12 cellular contexts compared by ENCODE assay signal in the genomic region with DNA sequence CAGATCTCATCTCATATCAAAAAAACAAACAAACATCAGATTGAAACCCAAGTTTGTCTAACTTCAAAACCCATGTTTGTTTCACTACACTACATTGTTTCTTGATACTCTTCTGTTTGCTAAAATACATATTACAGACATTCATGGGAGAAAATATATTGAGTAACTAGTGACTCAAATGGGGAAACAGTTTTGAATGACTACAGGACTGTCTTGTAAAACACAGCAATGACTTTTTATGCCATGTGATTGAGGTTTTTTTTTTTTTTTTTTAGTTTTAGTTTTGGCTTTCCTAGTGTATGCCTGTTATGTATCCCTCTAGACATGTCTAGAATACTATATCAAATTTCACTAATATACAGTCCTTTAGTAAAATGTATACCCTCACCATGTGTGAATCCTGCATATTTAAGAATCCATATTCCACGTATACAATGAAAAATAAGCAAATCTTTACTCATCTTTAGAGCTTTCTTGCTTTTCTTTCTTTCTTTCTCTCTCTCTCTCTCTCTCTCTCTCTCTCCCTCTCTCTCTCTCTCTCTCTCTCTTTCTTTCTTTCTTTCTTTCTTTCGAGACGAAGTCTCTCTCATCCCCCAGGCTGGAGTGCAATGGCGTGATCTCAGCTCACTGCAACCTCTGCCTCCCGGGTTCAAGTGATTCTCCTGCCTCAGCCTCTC. TPM values are rescaled to one million over a fixed set of nuclear protein-coding genes. Genes with fewer than 3 reads are reported as not detected.
DNase-seq lines count a peak whose midpoint lies in the region; ATAC-seq, FAIRE-seq and TF ChIP-seq lines count a peak whose summit lies in the region.
"Had no signal": no experiment of that assay in that cellular context is flagged by ENCODE, and none has a peak within 500 bp of the region (broad histone marks: within the 10 kb centered on the region; RNA-seq: fewer than 3 reads in every experiment).

No MANE protein-coding gene starts in this region.

- H3K27me3 Mint-ChIP-seq in astrocyte (ENCODE audit: low read depth, unreplicated experiment): no peaks in the 10 kb centered on the region

- H3K27ac ChIP-seq in astrocyte (ENCODE audit: low read depth, low read length): no peak overlapping the region
- H3K27ac ChIP-seq: left lung, vagina had no signal

- peaks cover 44% of the 10 kb centered on the region for H3K4me1 Mint-ChIP-seq in astrocyte (ENCODE audit: low read depth, unreplicated experiment)

- H3K4me3 ChIP-seq in AG09309 (ENCODE audit: control insufficient read depth, low read depth, low read length) (no peak overlapping the region), astrocyte (ENCODE audit: insufficient read depth, low read depth, low read length) (no peak overlapping the region)
- H3K4me3 ChIP-seq: left lung, vagina had no signal

- H3K79me2 ChIP-seq in astrocyte (ENCODE audit: insufficient read depth, low read length): no peaks in the 10 kb centered on the region

- no peak for TF ChIP-seq CTCF in AG09309 (IDR thresholded peaks at IDR 0.05; ENCODE audit: control insufficient read depth, insufficient read depth, low read depth, low read length, missing control alignments)
- TF ChIP-seq CTCF in astrocyte (IDR thresholded peaks at IDR 0.05; ENCODE audit: insufficient read depth, low read depth, low read length): no peak

- H3K27me3 ChIP-seq in astrocyte (ENCODE audit: insufficient read depth, low read length): no peaks in the 10 kb centered on the region
- H3K27me3 ChIP-seq: left lung, vagina had no signal

- peaks cover 35% of the 10 kb centered on the region for H3K4me1 ChIP-seq in astrocyte (ENCODE audit: insufficient read depth, low read length)
- H3K4me1 ChIP-seq: vagina had no signal

- ATAC-seq in GM18861 (IDR thresholded peaks at IDR 0.05; ENCODE audit: unreplicated experiment) (peak; percentile 31), HG03354 (IDR thresholded peaks at IDR 0.05; ENCODE audit: poor library complexity, severe bottlenecking, unreplicated experiment) (peak; percentile 49)
- ATAC-seq: left lung had no signal

- H3K9me3 ChIP-seq in astrocyte (ENCODE audit: insufficient read depth, low read depth, low read length): no peaks in the 10 kb centered on the region
- H3K9me3 ChIP-seq: left lung, vagina had no signal

- peak; percentile 75 for DNase-seq in AG09309 (ENCODE audit: low read depth)
- no peak for DNase-seq in astrocyte (ENCODE audit: low read depth)
- no peak for DNase-seq in HT-29 (ENCODE audit: low spot score)
- DNase-seq in effector CD4-positive, alpha-beta T cell: no peak
- no peak for DNase-seq in islet precursor cell
- no peak for DNase-seq in GM19240 (ENCODE audit: insufficient read length, low spot score)
- DNase-seq: Calu3, left lung had no signal

- no peaks in the 10 kb centered on the region for H4K20me1 ChIP-seq in astrocyte (ENCODE audit: insufficient read depth, low read length)

- peak; percentile 5 for FAIRE-seq in astrocyte (lab: Jason Lieb, UNC)
- FAIRE-seq: colon had no signal

- no peaks in the 10 kb centered on the region for H3K36me3 ChIP-seq in astrocyte (ENCODE audit: insufficient read depth, low read length)
- H3K36me3 ChIP-seq: left lung, vagina had no signal

- peak overlapping the region; percentile 97 for H3K27ac Mint-ChIP-seq in astrocyte (ENCODE audit: unreplicated experiment)

- no peaks in the 10 kb centered on the region for H3K9me3 Mint-ChIP-seq in astrocyte (ENCODE audit: unreplicated experiment)

- no peak overlapping the region for H3K4me2 ChIP-seq in astrocyte (ENCODE audit: low read length)

- no peak overlapping the region for H2AFZ ChIP-seq in astrocyte (ENCODE audit: low read depth, low read length)

- no peak overlapping the region for H3K9ac ChIP-seq in astrocyte (ENCODE audit: low read length)

- no peaks in the 10 kb centered on the region for H3K36me3 Mint-ChIP-seq in astrocyte (ENCODE audit: low read depth, unreplicated experiment)

- no peak overlapping the region for H3K4me3 Mint-ChIP-seq in astrocyte (ENCODE audit: unreplicated experiment)

RNA-seq across cellular contexts. Expression of gene SERTAD2, which starts 46.6 kb away (rescaled TPM):
- total RNA-seq in astrocyte: 39.9 and 42.2 TPM in 2 replicates
- total RNA-seq in HT-29 (2014; rRNA removed; shearing (Covaris generic)): 6.1 and 6.6 TPM in 2 replicates
